ENCODE assay signal across 9 cellular contexts in genomic region chr2:128109243-128109642, GRCh38.
"Had no signal": no experiment of that assay in that cellular context is flagged by ENCODE, and none has a peak within 500 bp of the region (broad histone marks: within the 10 kb centered on the region; RNA-seq: fewer than 3 reads in every experiment).

No MANE protein-coding gene starts in this region.

- H3K4me2 ChIP-seq: KMS-11 had no signal

- FAIRE-seq: HTR-8/SVneo had no signal

- DNase-seq: IMR-90, Karpas-422, Kasumi-1, KBM-7, KG1 had no signal

- H3K9me3 Mint-ChIP-seq: IgD-negative memory B cell had no signal

- H3K27ac ChIP-seq: HL-60, KMS-11 had no signal

- H3K27ac Mint-ChIP-seq: IgD-negative memory B cell had no signal

- H3K27me3 Mint-ChIP-seq: IgD-negative memory B cell had no signal

- H3K4me3 Mint-ChIP-seq: IgD-negative memory B cell had no signal

- H3K9ac ChIP-seq: KMS-11 had no signal
